Comparison of ENCODE assay signal across 19 cellular contexts in genomic region chr9:133999866-134000265, GRCh38.
"Had no signal": no experiment of that assay in that cellular context is flagged by ENCODE, and none has a peak within 500 bp of the region (broad histone marks: within the 10 kb centered on the region; RNA-seq: fewer than 3 reads in every experiment).

No MANE protein-coding gene starts in this region.

- H3K4me3 ChIP-seq: colonic mucosa, esophagus squamous epithelium, heart left ventricle, lower lobe of right lung, SK-N-MC, smooth muscle cell had no signal

- H3K36me3 Mint-ChIP-seq: immature natural killer cell, mesothelial cell of epicardium had no signal

- H3K9me3 ChIP-seq: colonic mucosa, esophagus squamous epithelium, heart left ventricle, lower lobe of right lung, neutrophil had no signal

- H3K36me3 ChIP-seq: colonic mucosa, esophagus squamous epithelium, heart left ventricle, lower lobe of right lung, neutrophil had no signal

- H3K27me3 ChIP-seq: colonic mucosa, heart left ventricle had no signal

- H3K4me2 ChIP-seq: smooth muscle cell had no signal

- DNase-seq: activated CD4-positive, alpha-beta T cell treated with anti-CD3 and anti-CD28 coated beads for 1 hour; activated CD4-positive, alpha-beta T cell treated with anti-CD3 and anti-CD28 coated beads, Interleukin-2, amount 50 U/mL, for 4 hours; activated naive CD4-positive, alpha-beta T cell treated with Interleukin-2 at 50 U/mL for 16 hours; colonic mucosa; effector CD4-positive, alpha-beta T cell; esophagus squamous epithelium; heart left ventricle; immature natural killer cell; lower lobe of right lung; stimulated activated CD4-positive, alpha-beta T cell treated with anti-CD3 and anti-CD28 coated beads, Interleukin-4, amount 100 ng/mL, for 4 hours; stimulated activated CD8-positive, alpha-beta memory T cell treated with anti-CD3 and anti-CD28 coated beads, Interleukin-4, amount 100 ng/mL, for 48 hours; stimulated activated naive CD4-positive, alpha-beta T cell treated with Interleukin-2 at 50 U/mL for 16 hours; T-helper 1 cell; trophoblast cell had no signal

- H3K9me3 Mint-ChIP-seq: activated T-helper 17 cell treated with anti-CD3 and anti-CD28 coated beads, Interleukin-2, amount 50 U/mL, for 72 hours; immature natural killer cell; mesothelial cell of epicardium had no signal

- H3K27ac ChIP-seq: colonic mucosa, esophagus squamous epithelium, heart left ventricle, lower lobe of right lung, neutrophil, SK-N-MC had no signal

- H3K4me1 Mint-ChIP-seq: activated T-helper 17 cell treated with anti-CD3 and anti-CD28 coated beads, Interleukin-2, amount 50 U/mL, for 72 hours; immature natural killer cell; mesothelial cell of epicardium had no signal

- H3K27ac Mint-ChIP-seq: activated T-helper 17 cell treated with anti-CD3 and anti-CD28 coated beads, Interleukin-2, amount 50 U/mL, for 72 hours; immature natural killer cell; mesothelial cell of epicardium had no signal

- H3K4me1 ChIP-seq: colonic mucosa, esophagus squamous epithelium, heart left ventricle, lower lobe of right lung had no signal

- H3K4me3 Mint-ChIP-seq: activated T-helper 17 cell treated with anti-CD3 and anti-CD28 coated beads, Interleukin-2, amount 50 U/mL, for 72 hours; immature natural killer cell; mesothelial cell of epicardium had no signal

- ATAC-seq: activated T-helper 17 cell treated with anti-CD3 and anti-CD28 coated beads, Interleukin-2, amount 50 U/mL, for 72 hours; lower lobe of right lung had no signal
